In genomic region chr10:69215405-69216176, GRCh38 we compare ENCODE assay signal across 1 cellular context.
TF ChIP-seq lines count a peak whose summit lies in the region.

No MANE protein-coding gene starts in this region.

TF ChIP-seq in K562, 482 proteins besides CTCF, POLR2A, EP300 and RAD21 (continues in another document):
- TF ChIP-seq NR2F6 (CRISPR knock-in tag; IDR thresholded peaks at IDR 0.05) (no peak), BRD9 (IDR thresholded peaks at IDR 0.05; ENCODE audit: low read depth, partially characterized antibody) (no peak), TFAP4 (CRISPR knock-in tag; IDR thresholded peaks at IDR 0.05; ENCODE audit: borderline replicate concordance) (no peak), HSF4 (CRISPR knock-in tag; IDR thresholded peaks at IDR 0.05; ENCODE audit: borderline replicate concordance) (no peak), SIN3A (IDR thresholded peaks at IDR 0.05; ENCODE audit: borderline replicate concordance in 2 of 2, control insufficient read depth in 1 of 2, low read depth in 2 of 2, low read length in 2 of 2) (no peak), NUFIP1 (IDR thresholded peaks at IDR 0.05; ENCODE audit: partially characterized antibody) (no peak), ZNF175 (CRISPR knock-in tag; IDR thresholded peaks at IDR 0.05; ENCODE audit: low read depth) (peak; percentile 23; the same call in 1 of the 2 replicates), MXD1 (CRISPR knock-in tag; IDR thresholded peaks at IDR 0.05; ENCODE audit: borderline replicate concordance, poor library complexity, severe bottlenecking) (no peak), SNAPC5 (CRISPR knock-in tag; IDR thresholded peaks at IDR 0.05) (no peak), RNF2 (IDR thresholded peaks at IDR 0.05) (no peak), NELFE (IDR thresholded peaks at IDR 0.05; ENCODE audit: insufficient read depth, insufficient read length) (no peak), ZNF644 (tag; IDR thresholded peaks at IDR 0.05; ENCODE audit: low read depth) (0 out of 2 replicates have a peak, but pooled peaks have one; percentile 51), ZNF584 (CRISPR knock-in tag; IDR thresholded peaks at IDR 0.05; ENCODE audit: low read depth) (peak; percentile 68), HEY1 (CRISPR knock-in tag; IDR thresholded peaks at IDR 0.05; ENCODE audit: borderline replicate concordance) (no peak), NFATC3 (IDR thresholded peaks at IDR 0.05) (no peak), ELF1 (tag; IDR thresholded peaks at IDR 0.05) (peak; percentile 43), OTX1 (CRISPR knock-in tag; IDR thresholded peaks at IDR 0.05) (no peak), ZBTB34 (CRISPR knock-in tag; IDR thresholded peaks at IDR 0.05) (no peak), TSC22D4 (tag; IDR thresholded peaks at IDR 0.05) (no peak), CTCFL (IDR thresholded peaks at IDR 0.05; ENCODE audit: borderline replicate concordance, insufficient read depth, low read depth, low read length, poor library complexity, severe bottlenecking) (no peak), ZNF740 (CRISPR knock-in tag; IDR thresholded peaks at IDR 0.05) (no peak), ZNF740 (tag; IDR thresholded peaks at IDR 0.05) (no peak), THRA (IDR thresholded peaks at IDR 0.05) (no peak), ZNF140 (CRISPR knock-in tag; IDR thresholded peaks at IDR 0.05) (no peak), TRIM25 (IDR thresholded peaks at IDR 0.05; ENCODE audit: borderline replicate concordance) (no peak), CHD1 (IDR thresholded peaks at IDR 0.05; ENCODE audit: low read length) (no peak), ZNF143 (CRISPR knock-in tag; IDR thresholded peaks at IDR 0.05) (no peak), MLLT1 (IDR thresholded peaks at IDR 0.05) (no peak), CHCHD3 (CRISPR knock-in tag; IDR thresholded peaks at IDR 0.05) (no peak), ZNF778 (CRISPR knock-in tag; IDR thresholded peaks at IDR 0.05) (no peak), SPI1 (IDR thresholded peaks at IDR 0.05; ENCODE audit: borderline replicate concordance, low read depth, low read length) (no peak), ZNF589 (CRISPR knock-in tag; IDR thresholded peaks at IDR 0.05; ENCODE audit: low read depth) (peak; percentile 67), SMAD3 (CRISPR knock-in tag; conservative IDR thresholded peaks at IDR 0.05) (no peak), MTF1 (CRISPR knock-in tag; IDR thresholded peaks at IDR 0.05; ENCODE audit: borderline replicate concordance) (no peak), USF2 (CRISPR knock-in tag; IDR thresholded peaks at IDR 0.05) (no peak), ZNF449 (CRISPR knock-in tag; IDR thresholded peaks at IDR 0.05) (no peak), STAG1 (CRISPR knock-in tag; IDR thresholded peaks at IDR 0.05; ENCODE audit: borderline replicate concordance) (no peak), CAMTA2 (CRISPR knock-in tag; conservative IDR thresholded peaks at IDR 0.05) (no peak), ZNF354B (CRISPR knock-in tag; IDR thresholded peaks at IDR 0.05) (no peak), CBX3 (IDR thresholded peaks at IDR 0.05; ENCODE audit: borderline replicate concordance in 1 of 2, low read length in 2 of 2) (no peak), CEBPZ (IDR thresholded peaks at IDR 0.05; ENCODE audit: borderline replicate concordance, low read depth, low read length) (no peak), CBFB (CRISPR knock-in tag; IDR thresholded peaks at IDR 0.05) (no peak), NFIC (IDR thresholded peaks at IDR 0.05) (no peak), ZNF76 (CRISPR knock-in tag; IDR thresholded peaks at IDR 0.05; ENCODE audit: borderline replicate concordance) (no peak), HNRNPLL (IDR thresholded peaks at IDR 0.05; ENCODE audit: low read depth, low read length, poor library complexity, severe bottlenecking) (no peak), MTA2 (IDR thresholded peaks at IDR 0.05; ENCODE audit: low read depth) (no peak), YBX1 (IDR thresholded peaks at IDR 0.05) (no peak), ZNF146 (CRISPR knock-in tag; IDR thresholded peaks at IDR 0.05; ENCODE audit: unreplicated experiment) (no peak)
